ENCODE assay signal across 19 cellular contexts in the genomic region with DNA sequence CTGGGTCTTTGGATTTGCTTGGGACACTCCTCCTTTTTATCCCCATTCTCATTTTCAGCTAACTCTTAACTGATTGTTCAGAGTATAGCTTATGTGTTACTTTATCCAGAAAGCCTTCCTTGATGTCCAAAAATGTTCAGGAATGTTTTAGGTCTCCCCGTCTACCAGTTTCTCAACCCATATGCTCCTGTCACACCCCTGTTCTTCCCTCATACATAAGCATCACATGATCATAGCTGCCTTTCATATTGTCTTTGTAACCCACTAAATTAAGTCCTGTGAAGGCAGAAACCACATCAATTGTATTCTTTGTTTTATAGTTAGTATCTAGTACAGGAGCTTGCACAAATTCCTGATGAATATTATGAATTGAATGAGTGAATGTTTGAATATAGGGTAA.
DNase-seq lines count a peak whose midpoint lies in the region; ATAC-seq, FAIRE-seq and TF ChIP-seq lines count a peak whose summit lies in the region.
"Had no signal": no experiment of that assay in that cellular context is flagged by ENCODE, and none has a peak within 500 bp of the region (broad histone marks: within the 10 kb centered on the region; RNA-seq: fewer than 3 reads in every experiment).

No MANE protein-coding gene starts in this region.

- ATAC-seq in HG03159 (IDR thresholded peaks at IDR 0.05; ENCODE audit: unreplicated experiment) = no peak
- ATAC-seq: CD8-positive, alpha-beta T cell; GM12878 had no signal

- 0 out of 2 replicates have a peak overlapping the region, but pooled peaks have one; percentile 30 for H3K27ac ChIP-seq in PC-9
- peak overlapping the region; percentile 91 for H3K27ac ChIP-seq in astrocyte (ENCODE audit: low read depth, low read length)
- H3K27ac ChIP-seq: BLaER1 treated with 17β-estradiol and CSF1 and Interleukin-3, amounts not matched to agents 10 nM and 100 nM; Peyer's patch had no signal

- H3K27me3 ChIP-seq in PC-9 (ENCODE audit: insufficient read depth, low read depth) (no peaks in the 10 kb centered on the region), astrocyte (ENCODE audit: insufficient read depth, low read length) (no peaks in the 10 kb centered on the region)
- H3K27me3 ChIP-seq: BLaER1 treated with 17β-estradiol and CSF1 and Interleukin-3, amounts not matched to agents 10 nM and 100 nM; Peyer's patch had no signal

- H3K27ac Mint-ChIP-seq in astrocyte (ENCODE audit: unreplicated experiment) = peak overlapping the region; percentile 67
- H3K27ac Mint-ChIP-seq in nephron = peak overlapping the region; percentile 34 to 58 (median 44)
- H3K27ac Mint-ChIP-seq: CD8-positive, alpha-beta T cell had no signal

- no TSS peak for BruUV-seq in PC-9 (replicated peaks; lab: Mats Ljungman, UMichigan)

- H3K9me2 ChIP-seq in PC-9 (ENCODE audit: insufficient read depth) = peaks cover 5% of the 10 kb centered on the region

- H3F3A ChIP-seq in PC-9 (ENCODE audit: insufficient read depth, low read depth) = no peaks in the 10 kb centered on the region

- DNase-seq in PC-9 (no peak), astrocyte (ENCODE audit: low read depth) (peak; percentile 55), GM12892 (ENCODE audit: insufficient read length) (no peak), epidermal melanocyte (ENCODE audit: insufficient read length, low spot score) (no peak), RCC 7860 (ENCODE audit: low spot score) (no peak)
- DNase-seq: Calu3; CD8-positive, alpha-beta T cell; GOT3; NCI-H1092 treated with DMSO at 0.1 percent for 48 hours; NCI-H146; NCI-H2029 treated with DMSO at 0.1 percent for 48 hours; NCI-H2171; NCI-H526; Peyer's patch; SHP77 treated with DMSO at 0.1 percent for 48 hours had no signal

- H3K79me2 ChIP-seq in PC-9 (ENCODE audit: low read depth) (no peaks in the 10 kb centered on the region), astrocyte (ENCODE audit: insufficient read depth, low read length) (no peaks in the 10 kb centered on the region)

- H3K9ac ChIP-seq in astrocyte (ENCODE audit: low read length) = peak overlapping the region; percentile 67
- H3K9ac ChIP-seq: BLaER1 treated with 17β-estradiol and CSF1 and Interleukin-3, amounts not matched to agents 10 nM and 100 nM had no signal

- H3K36me3 ChIP-seq in PC-9 (ENCODE audit: low read depth) = no peaks in the 10 kb centered on the region
- H3K36me3 ChIP-seq in astrocyte (ENCODE audit: insufficient read depth, low read length) = no peaks in the 10 kb centered on the region
- H3K36me3 ChIP-seq: BLaER1 treated with 17β-estradiol and CSF1 and Interleukin-3, amounts not matched to agents 10 nM and 100 nM; Peyer's patch had no signal

- H4K20me1 ChIP-seq in PC-9 (ENCODE audit: insufficient read depth) = no peaks in the 10 kb centered on the region
- H4K20me1 ChIP-seq in astrocyte (ENCODE audit: insufficient read depth, low read length) = no peaks in the 10 kb centered on the region
- H4K20me1 ChIP-seq: BLaER1 treated with 17β-estradiol and CSF1 and Interleukin-3, amounts not matched to agents 10 nM and 100 nM had no signal

- H3K4me2 ChIP-seq in PC-9 (no peak overlapping the region), astrocyte (ENCODE audit: low read length) (peak overlapping the region; percentile 34)
- H3K4me2 ChIP-seq: BLaER1 treated with 17β-estradiol and CSF1 and Interleukin-3, amounts not matched to agents 10 nM and 100 nM had no signal

- H3K27me3 Mint-ChIP-seq in astrocyte (ENCODE audit: low read depth, unreplicated experiment) = no peaks in the 10 kb centered on the region
- no peaks in the 10 kb centered on the region for H3K27me3 Mint-ChIP-seq in nephron (ENCODE audit: low read depth)

- no peak for TF ChIP-seq POLR2A in GM12892 (IDR thresholded peaks at IDR 0.05; ENCODE audit: low read depth, low read length)

- H3K4me1 ChIP-seq in PC-9 (replicated peaks; ENCODE audit: insufficient read depth) = no peaks in the 10 kb centered on the region
- peaks cover 18% of the 10 kb centered on the region for H3K4me1 ChIP-seq in astrocyte (ENCODE audit: insufficient read depth, low read length)
- H3K4me1 ChIP-seq: BLaER1 treated with 17β-estradiol and CSF1 and Interleukin-3, amounts not matched to agents 10 nM and 100 nM; Peyer's patch had no signal

- no peak overlapping the region for H2AFZ ChIP-seq in PC-9
- no peak overlapping the region for H2AFZ ChIP-seq in astrocyte (ENCODE audit: low read depth, low read length)

- intact Hi-C loops in PC-9 (cut with micrococcal nuclease; ENCODE audit: unreplicated experiment) = no loop called here

- H3K9me3 ChIP-seq in PC-9 (ENCODE audit: insufficient read depth, low read depth) = no peaks in the 10 kb centered on the region
- no peaks in the 10 kb centered on the region for H3K9me3 ChIP-seq in astrocyte (ENCODE audit: insufficient read depth, low read depth, low read length)
- H3K9me3 ChIP-seq: BLaER1 treated with 17β-estradiol and CSF1 and Interleukin-3, amounts not matched to agents 10 nM and 100 nM; Peyer's patch had no signal

- no peaks in the 10 kb centered on the region for H3K36me3 Mint-ChIP-seq in astrocyte (ENCODE audit: low read depth, unreplicated experiment)
- H3K36me3 Mint-ChIP-seq in nephron (ENCODE audit: low read depth) = no peaks in the 10 kb centered on the region
- H3K36me3 Mint-ChIP-seq: CD8-positive, alpha-beta T cell had no signal

- TF ChIP-seq CTCF in PC-9 (conservative IDR thresholded peaks at IDR 0.05) (no peak), astrocyte (IDR thresholded peaks at IDR 0.05; ENCODE audit: insufficient read depth, low read depth, low read length) (no peak), nephron (IDR thresholded peaks at IDR 0.05; ENCODE audit: unreplicated experiment in 3 of 3) (no peak)

- FAIRE-seq in astrocyte (lab: Jason Lieb, UNC) (no peak), GM12892 (lab: Jason Lieb, UNC) (no peak), RCC 7860 (lab: Jason Lieb, UNC) (no peak)
- FAIRE-seq: GM12878 had no signal

- CTCF ChIA-PET in PC-9 (lab: Charles Lee) = interaction anchor here (0.6 kb wide), 1 partner anchor 1225 kb away, joined by 5 read pairs; no protein-coding TSS in a partner anchor

- H3K4me3 Mint-ChIP-seq in astrocyte (ENCODE audit: unreplicated experiment) (no peak overlapping the region), nephron (no peak overlapping the region)
- H3K4me3 Mint-ChIP-seq: CD8-positive, alpha-beta T cell had no signal

- no peak overlapping the region for H3K4me3 ChIP-seq in PC-9
- H3K4me3 ChIP-seq in astrocyte (ENCODE audit: insufficient read depth, low read depth, low read length) = no peak overlapping the region
- H3K4me3 ChIP-seq: BLaER1 treated with 17β-estradiol and CSF1 and Interleukin-3, amounts not matched to agents 10 nM and 100 nM; GM12878; Peyer's patch had no signal

- POLR2A ChIA-PET in PC-9 (lab: Charles Lee; ENCODE audit: unreplicated experiment) = no interaction called here

- H3K9me3 Mint-ChIP-seq in astrocyte (ENCODE audit: unreplicated experiment) = peaks cover 2% of the 10 kb centered on the region
- H3K9me3 Mint-ChIP-seq in nephron = no peaks in the 10 kb centered on the region
- H3K9me3 Mint-ChIP-seq: CD8-positive, alpha-beta T cell had no signal

- H3K4me1 Mint-ChIP-seq in astrocyte (ENCODE audit: low read depth, unreplicated experiment) (peaks cover 22% of the 10 kb centered on the region), nephron (peaks cover 14% of the 10 kb centered on the region)
